In genomic region chr20:63968928-63969760, GRCh38 we compare ENCODE assay signal across 1 cellular context.
A peak's percentile ranks its signal among the peaks of the same experiment; 100 is the strongest.
TF ChIP-seq lines count a peak whose summit lies in the region.

No MANE protein-coding gene starts in this region.

TF ChIP-seq in HepG2, 621 proteins besides CTCF, POLR2A, EP300 and RAD21 (continued from another document and continues in another):
- TF ChIP-seq PRDM15 (CRISPR knock-in tag; IDR thresholded peaks at IDR 0.05) = no peak
- no peak for TF ChIP-seq TSC22D2 (CRISPR knock-in tag; IDR thresholded peaks at IDR 0.05; ENCODE audit: borderline replicate concordance)
- TF ChIP-seq IRF9 (CRISPR knock-in tag; IDR thresholded peaks at IDR 0.05; ENCODE audit: borderline replicate concordance) = peak; percentile 85; the same call in 1 of the 2 replicates
- TF ChIP-seq PCBP1 (IDR thresholded peaks at IDR 0.05; ENCODE audit: borderline replicate concordance, low read depth, low read length) = 0 out of 2 replicates have a peak, but pooled peaks have one; percentile 55
- peak; percentile 86 for TF ChIP-seq NCOR1 (IDR thresholded peaks at IDR 0.05; ENCODE audit: borderline replicate concordance, low read length)
- no peak for TF ChIP-seq RAD51 (IDR thresholded peaks at IDR 0.05; ENCODE audit: borderline replicate concordance)
- TF ChIP-seq ZNF234 (CRISPR knock-in tag; conservative IDR thresholded peaks at IDR 0.05) = no peak
- TF ChIP-seq IKZF1 (IDR thresholded peaks at IDR 0.05) = no peak
- TF ChIP-seq ZNF557 (CRISPR knock-in tag; IDR thresholded peaks at IDR 0.05) = no peak
- peak; percentile 19; the same call in 1 of the 2 replicates for TF ChIP-seq ZNF431 (CRISPR knock-in tag; IDR thresholded peaks at IDR 0.05; ENCODE audit: borderline replicate concordance, low read depth)
- TF ChIP-seq ZNF510 (CRISPR knock-in tag; IDR thresholded peaks at IDR 0.05; ENCODE audit: low read depth) = no peak
- TF ChIP-seq HOXA5 (CRISPR knock-in tag; IDR thresholded peaks at IDR 0.05) = no peak; the same call in 1 of the 2 replicates
- TF ChIP-seq, protein P1, sequence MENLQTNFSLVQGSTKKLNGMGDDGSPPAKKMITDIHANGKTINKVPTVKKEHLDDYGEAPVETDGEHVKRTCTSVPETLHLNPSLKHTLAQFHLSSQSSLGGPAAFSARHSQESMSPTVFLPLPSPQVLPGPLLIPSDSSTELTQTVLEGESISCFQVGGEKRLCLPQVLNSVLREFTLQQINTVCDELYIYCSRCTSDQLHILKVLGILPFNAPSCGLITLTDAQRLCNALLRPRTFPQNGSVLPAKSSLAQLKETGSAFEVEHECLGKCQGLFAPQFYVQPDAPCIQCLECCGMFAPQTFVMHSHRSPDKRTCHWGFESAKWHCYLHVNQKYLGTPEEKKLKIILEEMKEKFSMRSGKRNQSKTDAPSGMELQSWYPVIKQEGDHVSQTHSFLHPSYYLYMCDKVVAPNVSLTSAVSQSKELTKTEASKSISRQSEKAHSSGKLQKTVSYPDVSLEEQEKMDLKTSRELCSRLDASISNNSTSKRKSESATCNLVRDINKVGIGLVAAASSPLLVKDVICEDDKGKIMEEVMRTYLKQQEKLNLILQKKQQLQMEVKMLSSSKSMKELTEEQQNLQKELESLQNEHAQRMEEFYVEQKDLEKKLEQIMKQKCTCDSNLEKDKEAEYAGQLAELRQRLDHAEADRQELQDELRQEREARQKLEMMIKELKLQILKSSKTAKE (CRISPR knock-in tag; IDR thresholded peaks at IDR 0.05; ENCODE audit: borderline replicate concordance) = no peak
- peak; percentile 95 for TF ChIP-seq AGO2 (optimal IDR thresholded peaks at IDR 0.05; ENCODE audit: low read depth, low read length)
- TF ChIP-seq, protein P2, sequence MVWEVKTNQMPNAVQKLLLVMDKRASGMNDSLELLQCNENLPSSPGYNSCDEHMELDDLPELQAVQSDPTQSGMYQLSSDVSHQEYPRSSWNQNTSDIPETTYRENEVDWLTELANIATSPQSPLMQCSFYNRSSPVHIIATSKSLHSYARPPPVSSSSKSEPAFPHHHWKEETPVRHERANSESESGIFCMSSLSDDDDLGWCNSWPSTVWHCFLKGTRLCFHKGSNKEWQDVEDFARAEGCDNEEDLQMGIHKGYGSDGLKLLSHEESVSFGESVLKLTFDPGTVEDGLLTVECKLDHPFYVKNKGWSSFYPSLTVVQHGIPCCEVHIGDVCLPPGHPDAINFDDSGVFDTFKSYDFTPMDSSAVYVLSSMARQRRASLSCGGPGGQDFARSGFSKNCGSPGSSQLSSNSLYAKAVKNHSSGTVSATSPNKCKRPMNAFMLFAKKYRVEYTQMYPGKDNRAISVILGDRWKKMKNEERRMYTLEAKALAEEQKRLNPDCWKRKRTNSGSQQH (CRISPR knock-in tag; IDR thresholded peaks at IDR 0.05; ENCODE audit: low read depth) = no peak; the same call in 1 of the 2 replicates
- no peak for TF ChIP-seq TEF (CRISPR knock-in tag; IDR thresholded peaks at IDR 0.05)
- no peak for TF ChIP-seq NCOA1 (CRISPR knock-in tag; IDR thresholded peaks at IDR 0.05)
- TF ChIP-seq AGO1 (IDR thresholded peaks at IDR 0.05; ENCODE audit: low read depth, low read length, poor library complexity, severe bottlenecking) = no peak
- TF ChIP-seq ZNF609 (CRISPR knock-in tag; IDR thresholded peaks at IDR 0.05; ENCODE audit: borderline replicate concordance) = peak; percentile 74; the same call in 1 of the 2 replicates
- TF ChIP-seq, protein P3, sequence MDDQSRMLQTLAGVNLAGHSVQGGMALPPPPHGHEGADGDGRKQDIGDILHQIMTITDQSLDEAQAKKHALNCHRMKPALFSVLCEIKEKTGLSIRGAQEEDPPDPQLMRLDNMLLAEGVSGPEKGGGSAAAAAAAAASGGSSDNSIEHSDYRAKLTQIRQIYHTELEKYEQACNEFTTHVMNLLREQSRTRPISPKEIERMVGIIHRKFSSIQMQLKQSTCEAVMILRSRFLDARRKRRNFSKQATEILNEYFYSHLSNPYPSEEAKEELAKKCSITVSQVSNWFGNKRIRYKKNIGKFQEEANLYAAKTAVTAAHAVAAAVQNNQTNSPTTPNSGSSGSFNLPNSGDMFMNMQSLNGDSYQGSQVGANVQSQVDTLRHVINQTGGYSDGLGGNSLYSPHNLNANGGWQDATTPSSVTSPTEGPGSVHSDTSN (CRISPR knock-in tag; IDR thresholded peaks at IDR 0.05; ENCODE audit: borderline replicate concordance) = no peak
- no peak for TF ChIP-seq TCF12 (IDR thresholded peaks at IDR 0.05)
- peak; percentile 72; the same call in 1 of the 2 replicates for TF ChIP-seq TCF12 (CRISPR knock-in tag; IDR thresholded peaks at IDR 0.05)
- TF ChIP-seq ZNF180 (CRISPR knock-in tag; IDR thresholded peaks at IDR 0.05; ENCODE audit: borderline replicate concordance, low read depth) = no peak
- TF ChIP-seq ATF7 (IDR thresholded peaks at IDR 0.05) = no peak
- peak; percentile 72 for TF ChIP-seq ATF7 (CRISPR knock-in tag; IDR thresholded peaks at IDR 0.05)
- no peak for TF ChIP-seq TAF15 (IDR thresholded peaks at IDR 0.05; ENCODE audit: low read depth, low read length, poor library complexity, severe bottlenecking)
- TF ChIP-seq, protein P4, sequence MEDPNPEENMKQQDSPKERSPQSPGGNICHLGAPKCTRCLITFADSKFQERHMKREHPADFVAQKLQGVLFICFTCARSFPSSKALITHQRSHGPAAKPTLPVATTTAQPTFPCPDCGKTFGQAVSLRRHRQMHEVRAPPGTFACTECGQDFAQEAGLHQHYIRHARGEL (CRISPR knock-in tag; IDR thresholded peaks at IDR 0.05) = peak; percentile 35; the same call in 1 of the 2 replicates
- TF ChIP-seq ZSCAN31 (CRISPR knock-in tag; IDR thresholded peaks at IDR 0.05; ENCODE audit: low read depth) = peak; percentile 71; the same call in 1 of the 2 replicates
- TF ChIP-seq ZNF580 (CRISPR knock-in tag; IDR thresholded peaks at IDR 0.05; ENCODE audit: borderline replicate concordance, low read depth) = peak; percentile 65; the same call in 1 of the 2 replicates
- no peak for TF ChIP-seq ZNF775 (CRISPR knock-in tag; IDR thresholded peaks at IDR 0.05; ENCODE audit: borderline replicate concordance)
- TF ChIP-seq ZNF44 (CRISPR knock-in tag; IDR thresholded peaks at IDR 0.05) = peak; percentile 46; the same call in 1 of the 2 replicates
- peak; percentile 21; the same call in 1 of the 2 replicates for TF ChIP-seq ONECUT2 (CRISPR knock-in tag; IDR thresholded peaks at IDR 0.05)
- TF ChIP-seq TEAD3 (CRISPR knock-in tag; optimal IDR thresholded peaks at IDR 0.05; ENCODE audit: borderline replicate concordance) = peak; percentile 62
- TF ChIP-seq SRSF9 (IDR thresholded peaks at IDR 0.05; ENCODE audit: borderline replicate concordance, insufficient read depth, low read depth, low read length, poor library complexity, severe bottlenecking) = no peak
- TF ChIP-seq ATF7-NPFF (CRISPR knock-in tag; IDR thresholded peaks at IDR 0.05; ENCODE audit: low read depth) = no peak
- 0 out of 2 replicates have a peak, but pooled peaks have one; percentile 8 for TF ChIP-seq TFDP1 (CRISPR knock-in tag; IDR thresholded peaks at IDR 0.05; ENCODE audit: borderline replicate concordance)
- peak; percentile 91 for TF ChIP-seq ZNF350 (CRISPR knock-in tag; IDR thresholded peaks at IDR 0.05; ENCODE audit: borderline replicate concordance, low read depth)
- no peak for TF ChIP-seq TRIM22 (IDR thresholded peaks at IDR 0.05)
- no peak for TF ChIP-seq ATF4 (CRISPR knock-in tag; IDR thresholded peaks at IDR 0.05)
- TF ChIP-seq PHF21A (CRISPR knock-in tag; IDR thresholded peaks at IDR 0.05) = peak; percentile 93
- TF ChIP-seq ZNF138 (CRISPR knock-in tag; IDR thresholded peaks at IDR 0.05; ENCODE audit: low read depth) = peak; percentile 58; the same call in 1 of the 2 replicates
